ENCODE assay signal across 23 cellular contexts in the genomic region with DNA sequence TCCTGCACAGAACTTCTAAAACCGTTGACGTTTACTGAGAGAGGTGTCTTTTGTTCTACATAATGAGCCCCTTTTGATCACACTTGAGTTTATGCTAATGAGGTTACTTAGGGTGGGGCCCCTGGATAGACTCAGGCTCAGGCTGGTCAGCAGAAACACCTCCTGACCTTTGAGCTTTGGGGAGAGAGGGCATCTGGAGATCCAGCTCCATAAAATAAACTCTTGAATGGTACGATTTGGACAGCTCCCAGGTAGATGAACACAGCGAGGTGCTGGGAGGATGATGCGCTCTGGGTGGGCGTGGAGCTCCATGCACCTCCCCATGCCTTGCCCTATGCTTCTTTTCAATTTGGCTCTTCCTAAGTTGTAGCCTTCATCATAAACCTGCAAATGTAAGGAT.
"Had no signal": no experiment of that assay in that cellular context is flagged by ENCODE, and none has a peak within 500 bp of the region (broad histone marks: within the 10 kb centered on the region; RNA-seq: fewer than 3 reads in every experiment).

No MANE protein-coding gene starts in this region.

- H3K27ac ChIP-seq: colonic mucosa, esophagus squamous epithelium, heart right ventricle, prostate gland, right atrium auricular region, sigmoid colon, spleen, testis, tibial artery, upper lobe of left lung had no signal

- H3K27me3 ChIP-seq: colonic mucosa, esophagus squamous epithelium, heart right ventricle, right atrium auricular region, sigmoid colon, spleen, testis, tibial artery, upper lobe of left lung had no signal

- H3K36me3 ChIP-seq: colonic mucosa, esophagus squamous epithelium, heart right ventricle, prostate gland, right atrium auricular region, sigmoid colon, tibial artery, upper lobe of left lung had no signal

- ATAC-seq: heart right ventricle; left cardiac atrium; left ventricle myocardium superior; natural killer cell treated with Interleukin-12 subunit alpha and Interleukin-12 subunit beta and Interleukin-15 and Interleukin-18, amount 100 ng/mL, for 72 hours; stimulated activated memory B cell treated with anti-CD40 and anti-IgM and Interleukin-4, amounts not matched to agents 10 μg/mL and 1 μg/mL and 100 μg/mL, for 72 hours; stimulated activated naive CD8-positive, alpha-beta T cell treated with anti-CD3 and anti-CD28 coated beads, Interleukin-15, Interleukin-2, amounts not matched to agents 100 U/mL and 50 U/mL, for 24 hours had no signal

- H3K4me3 ChIP-seq: colonic mucosa, esophagus squamous epithelium, heart right ventricle, lung, prostate gland, right atrium auricular region, sigmoid colon, spleen, testis, tibial artery, upper lobe of left lung had no signal

- DNase-seq: colonic mucosa; effector CD8-positive, alpha-beta T cell; esophagus squamous epithelium; foreskin melanocyte; glutamatergic neuron; heart right ventricle; hippocampal formation; left cardiac atrium; left ventricle myocardium superior; naive B cell; sigmoid colon; spleen; stimulated activated CD4-positive, alpha-beta T cell treated with anti-CD3 and anti-CD28 coated beads, Interleukin-4, amount 100 ng/mL, for 4 hours; stimulated activated naive CD8-positive, alpha-beta T cell treated with anti-CD3 and anti-CD28 coated beads, Interleukin-15, Interleukin-2, amounts not matched to agents 100 U/mL and 50 U/mL, for 24 hours; substantia nigra; testis; tibial artery; upper lobe of left lung had no signal

- H3K4me1 ChIP-seq: colonic mucosa, prostate gland, right atrium auricular region, sigmoid colon, spleen, testis, tibial artery, upper lobe of left lung had no signal

- H3K9me3 ChIP-seq: colonic mucosa, esophagus squamous epithelium, heart right ventricle, prostate gland, right atrium auricular region, sigmoid colon, spleen, testis, tibial artery, upper lobe of left lung had no signal
